ENCODE assay signal across 1 cellular context in genomic region chr5:159638481-159638880, GRCh38.
A peak's percentile ranks its signal among the peaks of the same experiment; 100 is the strongest.
TF ChIP-seq lines count a peak whose summit lies in the region.

No MANE protein-coding gene starts in this region.

TF ChIP-seq in K562, 482 proteins besides CTCF, POLR2A, EP300 and RAD21 (continued from another document):
- TF ChIP-seq, protein P1, sequence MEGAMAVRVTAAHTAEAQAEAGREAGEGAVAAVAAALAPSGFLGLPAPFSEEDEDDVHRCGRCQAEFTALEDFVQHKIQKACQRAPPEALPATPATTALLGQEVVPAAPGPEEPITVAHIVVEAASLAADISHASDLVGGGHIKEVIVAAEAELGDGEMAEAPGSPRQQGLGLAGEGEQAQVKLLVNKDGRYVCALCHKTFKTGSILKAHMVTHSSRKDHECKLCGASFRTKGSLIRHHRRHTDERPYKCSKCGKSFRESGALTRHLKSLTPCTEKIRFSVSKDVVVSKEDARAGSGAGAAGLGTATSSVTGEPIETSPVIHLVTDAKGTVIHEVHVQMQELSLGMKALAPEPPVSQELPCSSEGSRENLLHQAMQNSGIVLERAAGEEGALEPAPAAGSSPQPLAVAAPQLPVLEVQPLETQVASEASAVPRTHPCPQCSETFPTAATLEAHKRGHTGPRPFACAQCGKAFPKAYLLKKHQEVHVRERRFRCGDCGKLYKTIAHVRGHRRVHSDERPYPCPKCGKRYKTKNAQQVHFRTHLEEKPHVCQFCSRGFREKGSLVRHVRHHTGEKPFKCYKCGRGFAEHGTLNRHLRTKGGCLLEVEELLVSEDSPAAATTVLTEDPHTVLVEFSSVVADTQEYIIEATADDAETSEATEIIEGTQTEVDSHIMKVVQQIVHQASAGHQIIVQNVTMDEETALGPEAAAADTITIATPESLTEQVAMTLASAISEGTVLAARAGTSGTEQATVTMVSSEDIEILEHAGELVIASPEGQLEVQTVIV (CRISPR knock-in tag; IDR thresholded peaks at IDR 0.05; ENCODE audit: borderline replicate concordance), result peak; percentile 17; the same call in 1 of the 2 replicates
- TF ChIP-seq NFRKB (IDR thresholded peaks at IDR 0.05; ENCODE audit: low read depth) (peak; percentile 63; the same call in 1 of the 2 replicates), BRD4 (IDR thresholded peaks at IDR 0.05) (peak; percentile 47; the same call in 1 of the 2 replicates), CREB1 (IDR thresholded peaks at IDR 0.05) (no peak), CREB1 (CRISPR knock-in tag; IDR thresholded peaks at IDR 0.05) (0 out of 2 replicates have a peak, but pooled peaks have one; percentile 5), ZNF76 (CRISPR knock-in tag; IDR thresholded peaks at IDR 0.05; ENCODE audit: borderline replicate concordance) (peak; percentile 19; the same call in 1 of the 2 replicates), NFXL1 (CRISPR knock-in tag; IDR thresholded peaks at IDR 0.05) (0 out of 2 replicates have a peak, but pooled peaks have one; percentile 24), ZNF3 (CRISPR knock-in tag; IDR thresholded peaks at IDR 0.05) (no peak), ELF2 (CRISPR knock-in tag; IDR thresholded peaks at IDR 0.05) (0 out of 2 replicates have a peak, but pooled peaks have one; percentile 15), ZNF197 (CRISPR knock-in tag; IDR thresholded peaks at IDR 0.05; ENCODE audit: low read depth) (0 out of 2 replicates have a peak, but pooled peaks have one; percentile 57), SMAD3 (CRISPR knock-in tag; conservative IDR thresholded peaks at IDR 0.05) (0 out of 2 replicates have a peak, but pooled peaks have one; percentile 72), KLF6 (CRISPR knock-in tag; IDR thresholded peaks at IDR 0.05; ENCODE audit: borderline replicate concordance) (peak; percentile 47; the same call in 1 of the 2 replicates), BCL6 (CRISPR knock-in tag; IDR thresholded peaks at IDR 0.05) (0 out of 2 replicates have a peak, but pooled peaks have one; percentile 38)
- TF ChIP-seq, protein P2, sequence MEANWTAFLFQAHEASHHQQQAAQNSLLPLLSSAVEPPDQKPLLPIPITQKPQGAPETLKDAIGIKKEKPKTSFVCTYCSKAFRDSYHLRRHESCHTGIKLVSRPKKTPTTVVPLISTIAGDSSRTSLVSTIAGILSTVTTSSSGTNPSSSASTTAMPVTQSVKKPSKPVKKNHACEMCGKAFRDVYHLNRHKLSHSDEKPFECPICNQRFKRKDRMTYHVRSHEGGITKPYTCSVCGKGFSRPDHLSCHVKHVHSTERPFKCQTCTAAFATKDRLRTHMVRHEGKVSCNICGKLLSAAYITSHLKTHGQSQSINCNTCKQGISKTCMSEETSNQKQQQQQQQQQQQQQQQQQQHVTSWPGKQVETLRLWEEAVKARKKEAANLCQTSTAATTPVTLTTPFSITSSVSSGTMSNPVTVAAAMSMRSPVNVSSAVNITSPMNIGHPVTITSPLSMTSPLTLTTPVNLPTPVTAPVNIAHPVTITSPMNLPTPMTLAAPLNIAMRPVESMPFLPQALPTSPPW (CRISPR knock-in tag; IDR thresholded peaks at IDR 0.05), result 0 out of 2 replicates have a peak, but pooled peaks have one; percentile 9
